Comparison of ENCODE assay signal across 14 cellular contexts in genomic region chr5:14229734-14230133, GRCh38.
DNase-seq lines count a peak whose midpoint lies in the region; ATAC-seq and TF ChIP-seq lines count a peak whose summit lies in the region.
"Had no signal": no experiment of that assay in that cellular context is flagged by ENCODE, and none has a peak within 500 bp of the region (broad histone marks: within the 10 kb centered on the region; RNA-seq: fewer than 3 reads in every experiment).

No MANE protein-coding gene starts in this region.

- no peaks in the 10 kb centered on the region for H3K9me3 ChIP-seq in Panc1 (ENCODE audit: control insufficient read depth, insufficient read depth, low read depth, low read length)
- H3K9me3 ChIP-seq: HAP-1 had no signal

- H3K36me3 Mint-ChIP-seq in HFFc6 (ENCODE audit: low read depth) (peaks cover 68% of the 10 kb centered on the region), memory B cell (no peaks in the 10 kb centered on the region)
- no peaks in the 10 kb centered on the region for H3K36me3 Mint-ChIP-seq in activated naive CD8-positive, alpha-beta T cell treated with anti-CD3 and anti-CD28 coated beads, Interleukin-2, amount 50 U/mL, for 24 hours (ENCODE audit: low read depth)
- H3K36me3 Mint-ChIP-seq in activated CD4-positive, alpha-beta memory T cell treated with anti-CD3 and anti-CD28 coated beads, Interleukin-2, amount 10 ng/mL, durations not matched to agents 7 days and 5 days (ENCODE audit: low read depth), result no peaks in the 10 kb centered on the region

- H3K9me3 Mint-ChIP-seq in HFFc6, result no peaks in the 10 kb centered on the region
- H3K9me3 Mint-ChIP-seq in memory B cell, result no peaks in the 10 kb centered on the region
- no peaks in the 10 kb centered on the region for H3K9me3 Mint-ChIP-seq in activated naive CD8-positive, alpha-beta T cell treated with anti-CD3 and anti-CD28 coated beads, Interleukin-2, amount 50 U/mL, for 24 hours
- no peaks in the 10 kb centered on the region for H3K9me3 Mint-ChIP-seq in activated CD4-positive, alpha-beta memory T cell treated with anti-CD3 and anti-CD28 coated beads, Interleukin-2, amount 10 ng/mL, durations not matched to agents 7 days and 5 days
- H3K9me3 Mint-ChIP-seq: CD4-positive, alpha-beta T cell had no signal

- H3K27ac ChIP-seq in Panc1 (ENCODE audit: low read length), result peak overlapping the region; percentile 96

- peaks cover 99% of the 10 kb centered on the region for H3K4me1 Mint-ChIP-seq in HFFc6 (ENCODE audit: low read depth)
- H3K4me1 Mint-ChIP-seq in memory B cell, result peaks cover 56% of the 10 kb centered on the region
- no peaks in the 10 kb centered on the region for H3K4me1 Mint-ChIP-seq in activated naive CD8-positive, alpha-beta T cell treated with anti-CD3 and anti-CD28 coated beads, Interleukin-2, amount 50 U/mL, for 24 hours
- H3K4me1 Mint-ChIP-seq in activated CD4-positive, alpha-beta memory T cell treated with anti-CD3 and anti-CD28 coated beads, Interleukin-2, amount 10 ng/mL, durations not matched to agents 7 days and 5 days, result no peaks in the 10 kb centered on the region

- TF ChIP-seq CTCF in HFFc6 (IDR thresholded peaks at IDR 0.05), result no peak
- no peak for TF ChIP-seq CTCF in Panc1 (IDR thresholded peaks at IDR 0.05)

- H3K27ac Mint-ChIP-seq in HFFc6 (peak overlapping the region; percentile 31; the same call in 1 of the 2 replicates), memory B cell (peak overlapping the region; percentile 68)
- H3K27ac Mint-ChIP-seq in activated naive CD8-positive, alpha-beta T cell treated with anti-CD3 and anti-CD28 coated beads, Interleukin-2, amount 50 U/mL, for 24 hours, result no peak overlapping the region
- H3K27ac Mint-ChIP-seq in activated CD4-positive, alpha-beta memory T cell treated with anti-CD3 and anti-CD28 coated beads, Interleukin-2, amount 10 ng/mL, durations not matched to agents 7 days and 5 days, result no peak overlapping the region
- H3K27ac Mint-ChIP-seq: CD4-positive, alpha-beta T cell had no signal

- no peak overlapping the region for H3K4me3 ChIP-seq in Panc1 (ENCODE audit: low read depth in 2 of 2, low read length in 2 of 2)
- H3K4me3 ChIP-seq: HAP-1 had no signal

- H3K36me3 ChIP-seq in Panc1 (ENCODE audit: control insufficient read depth, insufficient read depth, low read length), result no peaks in the 10 kb centered on the region; the same call in 1 of the 2 replicates
- H3K36me3 ChIP-seq: HAP-1 had no signal

- no peak overlapping the region for H3K4me3 Mint-ChIP-seq in HFFc6
- no peak overlapping the region for H3K4me3 Mint-ChIP-seq in memory B cell
- H3K4me3 Mint-ChIP-seq in activated naive CD8-positive, alpha-beta T cell treated with anti-CD3 and anti-CD28 coated beads, Interleukin-2, amount 50 U/mL, for 24 hours, result no peak overlapping the region
- no peak overlapping the region for H3K4me3 Mint-ChIP-seq in activated CD4-positive, alpha-beta memory T cell treated with anti-CD3 and anti-CD28 coated beads, Interleukin-2, amount 10 ng/mL, durations not matched to agents 7 days and 5 days
- H3K4me3 Mint-ChIP-seq: B cell; CD4-positive, alpha-beta T cell had no signal

- no TSS peak for BruUV-seq in Panc1 (replicated peaks; lab: Mats Ljungman, UMichigan)

- POLR2A ChIA-PET in Panc1 (lab: Charles Lee), result interaction anchor here (0.6 kb wide), 1 partner anchor 411 kb away, joined by 3 read pairs; no protein-coding TSS in a partner anchor
- POLR2A ChIA-PET in activated CD4-positive, alpha-beta memory T cell treated with anti-CD3 and anti-CD28 coated beads, Interleukin-2, amount 10 ng/mL, durations not matched to agents 7 days and 5 days (lab: Charles Lee), result no interaction called here

- intact Hi-C loops in Panc1 (cut with micrococcal nuclease; ENCODE audit: unreplicated experiment), result no loop called here

- in situ Hi-C loops in Panc1 (cut with HindIII; ENCODE audit: low pct_unique_long_range_greater_than_20kb, low sequenced_read_pairs), result no loop called here

- ATAC-seq in Panc1, result no peak
- no peak for ATAC-seq in memory B cell (ENCODE audit: low read depth)
- ATAC-seq in activated naive CD8-positive, alpha-beta T cell treated with anti-CD3 and anti-CD28 coated beads, Interleukin-2, amount 50 U/mL, for 24 hours, result no peak
- no peak for ATAC-seq in HG03432 (IDR thresholded peaks at IDR 0.05; ENCODE audit: unreplicated experiment)

- CTCF ChIA-PET in Panc1 (lab: Charles Lee), result no interaction called here
- CTCF ChIA-PET in activated CD4-positive, alpha-beta memory T cell treated with anti-CD3 and anti-CD28 coated beads, Interleukin-2, amount 10 ng/mL, durations not matched to agents 7 days and 5 days (lab: Charles Lee), result no interaction called here

- no peaks in the 10 kb centered on the region for H3K27me3 ChIP-seq in Panc1 (ENCODE audit: control insufficient read depth, insufficient read depth, low read length)

- H3K27me3 Mint-ChIP-seq in HFFc6 (ENCODE audit: insufficient read depth) (peaks cover 6% of the 10 kb centered on the region), memory B cell (no peaks in the 10 kb centered on the region)
- peaks cover 2% of the 10 kb centered on the region for H3K27me3 Mint-ChIP-seq in activated naive CD8-positive, alpha-beta T cell treated with anti-CD3 and anti-CD28 coated beads, Interleukin-2, amount 50 U/mL, for 24 hours
- H3K27me3 Mint-ChIP-seq in activated CD4-positive, alpha-beta memory T cell treated with anti-CD3 and anti-CD28 coated beads, Interleukin-2, amount 10 ng/mL, durations not matched to agents 7 days and 5 days, result no peaks in the 10 kb centered on the region
- H3K27me3 Mint-ChIP-seq: B cell had no signal

- no peak for DNase-seq in HFFc6
- DNase-seq in Panc1 (ENCODE audit: low read depth, low spot score), result no peak
- DNase-seq in memory B cell (ENCODE audit: low spot score in 2 of 2), result no peak
- DNase-seq in activated naive CD8-positive, alpha-beta T cell treated with anti-CD3 and anti-CD28 coated beads, Interleukin-2, amount 50 U/mL, for 24 hours, result no peak
- DNase-seq in effector CD4-positive, alpha-beta T cell, result no peak
- DNase-seq in activated CD4-positive, alpha-beta memory T cell treated with anti-CD3 and anti-CD28 coated beads, Interleukin-2, amount 10 ng/mL, durations not matched to agents 7 days and 5 days, result no peak
- DNase-seq: CD4-positive, alpha-beta T cell; COR-L47; DMS153; DMS79 treated with DMSO at 0.1 percent for 48 hours; EL had no signal

- peaks cover 95% of the 10 kb centered on the region for H3K4me1 ChIP-seq in Panc1 (ENCODE audit: control insufficient read depth, insufficient read depth, low read length)

Comparison
In these comparisons a context has a peak if more than half of its experiments do, and no peak if none do; other contexts are left out.
1. H3K27ac Mint-ChIP-seq: peak in HFFc6 (single experiment) and memory B cell (single experiment); none in activated naive CD8-positive, alpha-beta T cell treated with anti-CD3 and anti-CD28 coated beads, Interleukin-2, amount 50 U/mL, for 24 hours (single experiment) and activated CD4-positive, alpha-beta memory T cell treated with anti-CD3 and anti-CD28 coated beads, Interleukin-2, amount 10 ng/mL, durations not matched to agents 7 days and 5 days (single experiment).